Comparison of ENCODE assay signal across 23 cellular contexts in the genomic region with DNA sequence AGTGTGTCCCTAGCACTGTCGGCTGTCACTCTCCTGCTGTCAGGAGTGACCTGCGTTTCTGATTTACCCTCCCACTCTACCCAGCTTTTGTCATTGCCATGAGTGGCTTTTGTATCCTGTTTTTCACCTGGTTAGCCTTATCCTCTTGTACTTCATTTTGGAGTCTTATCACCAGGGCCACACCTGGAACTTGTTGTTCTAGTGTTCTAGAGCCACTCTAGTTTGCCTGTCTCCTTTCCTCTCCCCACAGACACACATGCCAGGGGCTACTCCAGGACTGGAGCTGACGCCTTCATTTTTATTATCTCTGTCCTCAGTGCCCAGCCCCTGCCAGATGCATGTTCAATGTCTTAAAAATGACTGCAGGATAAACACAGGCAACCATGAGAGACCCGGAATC.
"Had no signal": no experiment of that assay in that cellular context is flagged by ENCODE, and none has a peak within 500 bp of the region (broad histone marks: within the 10 kb centered on the region; RNA-seq: fewer than 3 reads in every experiment).

No MANE protein-coding gene starts in this region.

- H3K4me2 ChIP-seq: KMS-11, PC-9 had no signal

- H3K9ac ChIP-seq: KMS-11 had no signal

- H3K9me3 ChIP-seq: MG63 had no signal

- H2AFZ ChIP-seq: PC-9 had no signal

- H3K9me3 Mint-ChIP-seq: activated naive CD4-positive, alpha-beta T cell treated with anti-CD3 and anti-CD28 coated beads, Interleukin-2, amount 50 U/mL, for 24 hours; activated T-cell treated with anti-CD3 and anti-CD28 coated beads, Interleukin-2, amount 50 U/mL, for 24 hours; activated T-helper 1 cell treated with anti-CD3 and anti-CD28 coated beads, Interleukin-12 subunit alpha, Interleukin-12 subunit beta, Interleukin-2, Interleukin-4 antibody, amounts not matched to agents 30 ng/mL and 10 ng/mL and 1 ng/mL, durations not matched to agents 14 hours and 24 hours and 36 hours; T-helper 1 cell treated with Interleukin-12 subunit alpha and Interleukin-12 subunit beta and Interleukin-4 antibody, amounts not matched to agents 30 μg/mL and 1 μg/mL, for 36 hours had no signal

- H3K4me3 ChIP-seq: MG63, PC-9 had no signal

- H3K27ac ChIP-seq: KMS-11, PC-9 had no signal

- H3K4me3 Mint-ChIP-seq: activated CD8-positive, alpha-beta memory T cell treated with anti-CD3 and anti-CD28 coated beads, Interleukin-2, amount 10 ng/mL, durations not matched to agents 7 days and 5 days; activated naive CD4-positive, alpha-beta T cell treated with anti-CD3 and anti-CD28 coated beads, Interleukin-2, amount 50 U/mL, for 24 hours; activated T-cell treated with anti-CD3 and anti-CD28 coated beads, Interleukin-2, amount 50 U/mL, for 24 hours; activated T-helper 1 cell treated with anti-CD3 and anti-CD28 coated beads, Interleukin-12 subunit alpha, Interleukin-12 subunit beta, Interleukin-2, Interleukin-4 antibody, amounts not matched to agents 30 ng/mL and 10 ng/mL and 1 ng/mL, durations not matched to agents 14 hours and 24 hours and 36 hours; T-helper 1 cell treated with Interleukin-12 subunit alpha and Interleukin-12 subunit beta and Interleukin-4 antibody, amounts not matched to agents 30 μg/mL and 1 μg/mL, for 36 hours had no signal

- H3K27me3 ChIP-seq: MG63 had no signal

- DNase-seq: activated CD4-positive, alpha-beta T cell treated with anti-CD3 and anti-CD28 coated beads for 48 hours; activated CD4-positive, alpha-beta T cell treated with anti-CD3 and anti-CD28 coated beads, Interleukin-2, amount 50 U/mL, for 48 hours; activated CD4-positive, CD25-positive, alpha-beta regulatory T cell treated with anti-CD3 and anti-CD28 coated beads, Interleukin-2, amount 50 U/mL, for 72 hours; activated CD8-positive, alpha-beta memory T cell treated with anti-CD3 and anti-CD28 coated beads, Interleukin-2, amount 10 ng/mL, durations not matched to agents 7 days and 5 days; activated effector memory CD4-positive, alpha-beta T cell treated with Interleukin-2 at 50 U/mL for 16 hours; activated naive CD4-positive, alpha-beta T cell; activated T-cell treated with anti-CD3 and anti-CD28 coated beads, Interleukin-2, amount 50 U/mL, for 24 hours; aorta; MG63; MV-4-11; NCI-H1092 treated with DMSO at 0.1 percent for 48 hours; NCI-H1417 treated with DMSO at 0.1 percent for 48 hours; NCI-H1694; NCI-H2029 treated with DMSO at 0.1 percent for 48 hours; NCI-H510A treated with DMSO at 0.1 percent for 48 hours; NCI-H69; PC-9; SHP77 treated with DMSO at 0.1 percent for 48 hours had no signal

- H3K27me3 Mint-ChIP-seq: activated CD8-positive, alpha-beta memory T cell treated with anti-CD3 and anti-CD28 coated beads, Interleukin-2, amount 10 ng/mL, durations not matched to agents 7 days and 5 days; activated naive CD4-positive, alpha-beta T cell treated with anti-CD3 and anti-CD28 coated beads, Interleukin-2, amount 50 U/mL, for 24 hours; activated T-cell treated with anti-CD3 and anti-CD28 coated beads, Interleukin-2, amount 50 U/mL, for 24 hours had no signal

- H3K27ac Mint-ChIP-seq: activated CD8-positive, alpha-beta memory T cell treated with anti-CD3 and anti-CD28 coated beads, Interleukin-2, amount 10 ng/mL, durations not matched to agents 7 days and 5 days; activated naive CD4-positive, alpha-beta T cell treated with anti-CD3 and anti-CD28 coated beads, Interleukin-2, amount 50 U/mL, for 24 hours; activated T-cell treated with anti-CD3 and anti-CD28 coated beads, Interleukin-2, amount 50 U/mL, for 24 hours; T-helper 1 cell treated with Interleukin-12 subunit alpha and Interleukin-12 subunit beta and Interleukin-4 antibody, amounts not matched to agents 30 μg/mL and 1 μg/mL, for 36 hours had no signal

- FAIRE-seq: bronchial epithelial cell had no signal

- ATAC-seq: activated CD8-positive, alpha-beta memory T cell treated with anti-CD3 and anti-CD28 coated beads, Interleukin-2, amount 10 ng/mL, durations not matched to agents 7 days and 5 days had no signal
